8 cellular contexts compared by ENCODE assay signal in genomic region chr3:172317984-172318383, GRCh38.
DNase-seq lines count a peak whose midpoint lies in the region; ATAC-seq and TF ChIP-seq lines count a peak whose summit lies in the region.

No MANE protein-coding gene starts in this region.

- no peaks in the 10 kb centered on the region for H3K27me3 Mint-ChIP-seq in endodermal cell (ENCODE audit: insufficient read depth)
- H3K27me3 Mint-ChIP-seq in activated naive CD4-positive, alpha-beta T cell treated with anti-CD3 and anti-CD28 coated beads, Interleukin-2, amount 10 ng/mL, durations not matched to agents 7 days and 5 days, result no peaks in the 10 kb centered on the region

- ATAC-seq in HG02642 (IDR thresholded peaks at IDR 0.05; ENCODE audit: poor library complexity, unreplicated experiment), result peak; percentile 61

- H3K4me1 Mint-ChIP-seq in endodermal cell, result peaks cover 12% of the 10 kb centered on the region
- H3K4me1 Mint-ChIP-seq in activated naive CD4-positive, alpha-beta T cell treated with anti-CD3 and anti-CD28 coated beads, Interleukin-2, amount 10 ng/mL, durations not matched to agents 7 days and 5 days, result no peaks in the 10 kb centered on the region

- H3K4me1 ChIP-seq in endodermal cell (ENCODE audit: control insufficient read depth, insufficient read depth, low read length), result peaks cover 5% of the 10 kb centered on the region
- peaks cover 79% of the 10 kb centered on the region for H3K4me1 ChIP-seq in muscle layer of colon (ENCODE audit: insufficient read depth, low read length)

- TF ChIP-seq CTCF in endodermal cell (conservative IDR thresholded peaks at IDR 0.05), result no peak

- H3K36me3 ChIP-seq in endodermal cell (ENCODE audit: control insufficient read depth, insufficient read depth, low read length) (peaks cover 89% of the 10 kb centered on the region), muscle layer of colon (ENCODE audit: insufficient read depth, low read length) (no peaks in the 10 kb centered on the region)

- no peaks in the 10 kb centered on the region for H3K27me3 ChIP-seq in endodermal cell (ENCODE audit: control insufficient read depth, insufficient read depth, low read length, poor library complexity, severe bottlenecking)
- H3K27me3 ChIP-seq in muscle layer of colon (ENCODE audit: control insufficient read depth in 1 of 2, insufficient read depth in 2 of 2, low read length in 2 of 2), result no peaks in the 10 kb centered on the region

- H3K4me3 Mint-ChIP-seq in endodermal cell, result no peak overlapping the region
- H3K4me3 Mint-ChIP-seq in activated naive CD4-positive, alpha-beta T cell treated with anti-CD3 and anti-CD28 coated beads, Interleukin-2, amount 10 ng/mL, durations not matched to agents 7 days and 5 days, result no peak overlapping the region

- no peak overlapping the region for H3K4me3 ChIP-seq in endodermal cell (ENCODE audit: low read length)
- H3K4me3 ChIP-seq in muscle layer of colon (ENCODE audit: low read depth in 1 of 2, low read length in 2 of 2), result no peak overlapping the region

- WGBS in endodermal cell (ENCODE audit: insufficient coverage in 1 of 2, insufficient read length in 1 of 2), 2 experiments, result 94% methylated on average over 1 of the region's 1 CpG; no CpG with 5 or more reads in 1 of the 2 experiments

- CTCF ChIA-PET in activated naive CD4-positive, alpha-beta T cell treated with anti-CD3 and anti-CD28 coated beads, Interleukin-2, amount 10 ng/mL, durations not matched to agents 7 days and 5 days (lab: Charles Lee), result interaction anchor here (1.0 to 2.2 kb wide), 5 partner anchors 12 to 369 kb away, joined by 3 to 16 read pairs (median 5); no protein-coding TSS in a partner anchor

- H3K9me3 Mint-ChIP-seq in endodermal cell, result no peaks in the 10 kb centered on the region
- no peaks in the 10 kb centered on the region for H3K9me3 Mint-ChIP-seq in activated naive CD4-positive, alpha-beta T cell treated with anti-CD3 and anti-CD28 coated beads, Interleukin-2, amount 10 ng/mL, durations not matched to agents 7 days and 5 days

- no peak overlapping the region for H3K27ac Mint-ChIP-seq in endodermal cell
- no peak overlapping the region for H3K27ac Mint-ChIP-seq in activated naive CD4-positive, alpha-beta T cell treated with anti-CD3 and anti-CD28 coated beads, Interleukin-2, amount 10 ng/mL, durations not matched to agents 7 days and 5 days

- peak; percentile 52 for DNase-seq in ELF-1 (ENCODE audit: low read depth, low spot score)
- DNase-seq in NOMO-1 (lab: John Stamatoyannopoulos, UW; ENCODE audit: unreplicated experiment in 2 of 2), result peak; percentile 9 to 58
- no peak for DNase-seq in endodermal cell
- no peak for DNase-seq in caudate nucleus (lab: John Stamatoyannopoulos, UW)
- no peak for DNase-seq in NCI-H2107 treated with DMSO at 0.1 percent for 48 hours (lab: John Stamatoyannopoulos, UW; ENCODE audit: unreplicated experiment)
- no peak for DNase-seq in activated naive CD4-positive, alpha-beta T cell treated with anti-CD3 and anti-CD28 coated beads, Interleukin-2, amount 10 ng/mL, durations not matched to agents 7 days and 5 days

- H3K27ac ChIP-seq in endodermal cell (ENCODE audit: low read depth, low read length) (peak overlapping the region; percentile 52), muscle layer of colon (ENCODE audit: low read depth, low read length) (peak overlapping the region; percentile 48), caudate nucleus (ENCODE audit: low read depth, low read length) (no peak overlapping the region)

- H3K36me3 Mint-ChIP-seq in endodermal cell (ENCODE audit: low read depth), result peaks cover 80% of the 10 kb centered on the region
- H3K36me3 Mint-ChIP-seq in activated naive CD4-positive, alpha-beta T cell treated with anti-CD3 and anti-CD28 coated beads, Interleukin-2, amount 10 ng/mL, durations not matched to agents 7 days and 5 days, result no peaks in the 10 kb centered on the region

- no peaks in the 10 kb centered on the region for H3K9me3 ChIP-seq in endodermal cell (ENCODE audit: control insufficient read depth, low read length)
- no peaks in the 10 kb centered on the region for H3K9me3 ChIP-seq in muscle layer of colon (ENCODE audit: low read length)

- no peak overlapping the region for H3K9ac ChIP-seq in endodermal cell (ENCODE audit: extremely low read depth, low read length, poor library complexity, severe bottlenecking)
- no peak overlapping the region for H3K9ac ChIP-seq in muscle layer of colon (ENCODE audit: low read length)

Comparison
In these comparisons a context has a peak if more than half of its experiments do, and no peak if none do; other contexts are left out.
1. DNase-seq: peak in ELF-1 (single experiment) and NOMO-1 (2 of 2); none in endodermal cell (single experiment), caudate nucleus (0 of 61), NCI-H2107 treated with DMSO at 0.1 percent for 48 hours (single experiment) and activated naive CD4-positive, alpha-beta T cell treated with anti-CD3 and anti-CD28 coated beads, Interleukin-2, amount 10 ng/mL, durations not matched to agents 7 days and 5 days (single experiment).